Comparison of ENCODE assay signal across 8 cellular contexts in genomic region chr1:63523738-63524137, GRCh38. TPM values are rescaled to one million over a fixed set of nuclear protein-coding genes. Genes with fewer than 3 reads are reported as not detected.
A peak's percentile ranks its signal among the peaks of the same experiment; 100 is the strongest.
DNase-seq lines count a peak whose midpoint lies in the region; ATAC-seq and TF ChIP-seq lines count a peak whose summit lies in the region.

No MANE protein-coding gene starts in this region.

- no peak for DNase-seq in CD4-positive, alpha-beta T cell
- DNase-seq in activated B cell treated with CpG ODN at 0.5 μM for 24 hours (no peak), heart right ventricle (no peak), skeletal muscle cell (ENCODE audit: low read depth) (no peak), NCI-H187 (lab: John Stamatoyannopoulos, UW) (no peak), GM10248 (ENCODE audit: extremely low spot score) (no peak)

- ATAC-seq in CD4-positive, alpha-beta T cell (ENCODE audit: poor library complexity), result peak; percentile 14
- ATAC-seq in GM19025 (IDR thresholded peaks at IDR 0.05; ENCODE audit: low read depth, unreplicated experiment) (peak; percentile 2), HG03135 (IDR thresholded peaks at IDR 0.05; ENCODE audit: unreplicated experiment) (peak; percentile 29), activated B cell treated with CpG ODN at 0.5 μM for 24 hours (ENCODE audit: low read depth) (peak; percentile 7), heart right ventricle (peak; percentile 16 to 75 (median 62))

- H3K4me1 ChIP-seq in heart right ventricle, result peaks cover 3 to 24% (median 18%) of the 10 kb centered on the region in 9 donors

- peaks cover 0 to 33% (median 0%) of the 10 kb centered on the region in 9 donors for H3K36me3 ChIP-seq in heart right ventricle

- CTCF ChIA-PET in CD4-positive, alpha-beta T cell (lab: Charles Lee), result no interaction called here
- CTCF ChIA-PET in activated B cell treated with CpG ODN at 0.5 μM for 24 hours (lab: Charles Lee), result no interaction called here
- CTCF ChIA-PET in GM10248 (lab: Yijun Ruan, JAX), result interaction anchor here (1.0 kb wide), 1 partner anchor 8 kb away, joined by 3 read pairs; no protein-coding TSS in a partner anchor

- H3K36me3 Mint-ChIP-seq in CD4-positive, alpha-beta T cell (ENCODE audit: low read depth), result peaks cover 36% of the 10 kb centered on the region
- H3K36me3 Mint-ChIP-seq in activated B cell treated with CpG ODN at 0.5 μM for 24 hours (ENCODE audit: low read depth), result peaks cover 25% of the 10 kb centered on the region

- peak overlapping the region; percentile 95 for H3K27ac Mint-ChIP-seq in CD4-positive, alpha-beta T cell
- peak overlapping the region; percentile 98 for H3K27ac Mint-ChIP-seq in activated B cell treated with CpG ODN at 0.5 μM for 24 hours

- H3K27ac ChIP-seq in CD4-positive, alpha-beta T cell (ENCODE audit: low read depth, low read length), result peak overlapping the region; percentile 68
- H3K27ac ChIP-seq in heart right ventricle, result peak overlapping the region; percentile 78 to 96 (median 89)

- H3K4me3 Mint-ChIP-seq in CD4-positive, alpha-beta T cell, result peak overlapping the region; percentile 91
- peak overlapping the region; percentile 97 for H3K4me3 Mint-ChIP-seq in activated B cell treated with CpG ODN at 0.5 μM for 24 hours

- no peaks in the 10 kb centered on the region for H3K9me3 ChIP-seq in CD4-positive, alpha-beta T cell (ENCODE audit: control insufficient read depth, low read length)
- no peaks in the 10 kb centered on the region for H3K9me3 ChIP-seq in heart right ventricle

- H3K27me3 ChIP-seq in CD4-positive, alpha-beta T cell (ENCODE audit: control insufficient read depth, insufficient read depth, low read length), result no peaks in the 10 kb centered on the region
- H3K27me3 ChIP-seq in heart right ventricle, result no peaks in the 10 kb centered on the region

- intact Hi-C loops in CD4-positive, alpha-beta T cell (cut with DNase I, micrococcal nuclease), result loop anchor here in 1 of 2 experiments (1.0 to 10.0 kb wide), 4 partner anchors 71 to 1089 kb away; partner anchors contain the start of genes ALG6 and USP1
- intact Hi-C loops in activated B cell treated with CpG ODN at 0.5 μM for 24 hours (cut with micrococcal nuclease), result loop anchor here (1.0 to 10.0 kb wide), 9 partner anchors 71 to 1897 kb away; partner anchors contain the start of genes ALG6, ATG4C, DOCK7 and FOXD3
- intact Hi-C loops in heart right ventricle (cut with DNase I), result loop anchor here in 1 of 10 donors (10.0 kb wide), 1 partner anchor 679 kb away; no protein-coding TSS in a partner anchor

- POLR2A ChIA-PET in CD4-positive, alpha-beta T cell (lab: Charles Lee), result interaction anchor here (0.7 to 1.5 kb wide), 3 partner anchors 26 to 128 kb away, joined by 3 to 5 read pairs (median 4); partner anchors contain the start of gene PGM1
- POLR2A ChIA-PET in activated B cell treated with CpG ODN at 0.5 μM for 24 hours (lab: Charles Lee), result interaction anchor here (0.6 to 1.1 kb wide), 3 partner anchors 14 to 1543 kb away, joined by 3 to 4 read pairs (median 3); no protein-coding TSS in a partner anchor
- POLR2A ChIA-PET in GM10248 (lab: Yijun Ruan, JAX), result no interaction called here

- TF ChIP-seq CTCF in CD4-positive, alpha-beta T cell (IDR thresholded peaks at IDR 0.05), result no peak
- no peak for TF ChIP-seq CTCF in activated B cell treated with CpG ODN at 0.5 μM for 24 hours (IDR thresholded peaks at IDR 0.05)
- TF ChIP-seq CTCF in heart right ventricle (IDR thresholded peaks at IDR 0.05), result no peak
- TF ChIP-seq CTCF in GM10248 (IDR thresholded peaks at IDR 0.05; ENCODE audit: control extremely low read depth, extremely low read depth, low read depth, missing control alignments), result no peak

- WGBS in heart right ventricle, 2 donors, result 0 to 1% methylated on average over 11 of the region's 11 CpGs

- H3K27me3 Mint-ChIP-seq in CD4-positive, alpha-beta T cell, result no peaks in the 10 kb centered on the region
- H3K27me3 Mint-ChIP-seq in activated B cell treated with CpG ODN at 0.5 μM for 24 hours, result no peaks in the 10 kb centered on the region

- H3K4me3 ChIP-seq in heart right ventricle, result peak overlapping the region; percentile 49 to 86 (median 74)
- H3K4me3 ChIP-seq in skeletal muscle cell (ENCODE audit: low read depth, low read length), result peak overlapping the region; percentile 82

- H3K9me3 Mint-ChIP-seq in CD4-positive, alpha-beta T cell, result no peaks in the 10 kb centered on the region
- H3K9me3 Mint-ChIP-seq in activated B cell treated with CpG ODN at 0.5 μM for 24 hours, result no peaks in the 10 kb centered on the region

- H3K4me1 Mint-ChIP-seq in CD4-positive, alpha-beta T cell (ENCODE audit: low read depth), result peaks cover 47% of the 10 kb centered on the region
- peaks cover 22% of the 10 kb centered on the region for H3K4me1 Mint-ChIP-seq in activated B cell treated with CpG ODN at 0.5 μM for 24 hours

RNA-seq across cellular contexts. Expression of gene EFCAB7, which starts 0.4 kb away (rescaled TPM):
- 1 to 10 TPM; 5.7 to 8.9 TPM for total RNA-seq in CD4-positive, alpha-beta T cell
- total RNA-seq in activated B cell treated with CpG ODN at 0.5 μM for 24 hours (7.5 and 8.6 TPM in 2 replicates), heart right ventricle (10 to 100 TPM in 1 of 10 donors, 1 to 10 TPM in 9; 4.5 to 10.7 (median 8.1) TPM)
- polyA plus RNA-seq in heart right ventricle, result 1 to 10 TPM; 2.3 to 8.5 TPM

RNA-seq across cellular contexts. Expression of gene ITGB3BP, which starts 0.7 kb away (rescaled TPM):
- 1 to 10 TPM; 8.3 to 9.3 TPM for total RNA-seq in CD4-positive, alpha-beta T cell
- total RNA-seq in activated B cell treated with CpG ODN at 0.5 μM for 24 hours (24.9 and 27.0 TPM in 2 replicates), heart right ventricle (10 to 100 TPM in 2 of 10 donors, 1 to 10 TPM in 8; 4.3 to 14.7 (median 7.4) TPM)
- 10 to 100 TPM in 1 of 2 donors, 1 to 10 TPM in 1; 5.8 to 12.9 TPM for polyA plus RNA-seq in heart right ventricle

Comparison
In these comparisons a context has a peak if more than half of its experiments do, and no peak if none do; other contexts are left out.
1. ATAC-seq: peak in every context shown above with its lines; median percentile 62 in heart right ventricle; 29 in HG03135; 14 in CD4-positive, alpha-beta T cell; 7 in activated B cell treated with CpG ODN at 0.5 μM for 24 hours; 2 in GM19025.